Comparison of ENCODE assay signal across 18 cellular contexts in the genomic region with DNA sequence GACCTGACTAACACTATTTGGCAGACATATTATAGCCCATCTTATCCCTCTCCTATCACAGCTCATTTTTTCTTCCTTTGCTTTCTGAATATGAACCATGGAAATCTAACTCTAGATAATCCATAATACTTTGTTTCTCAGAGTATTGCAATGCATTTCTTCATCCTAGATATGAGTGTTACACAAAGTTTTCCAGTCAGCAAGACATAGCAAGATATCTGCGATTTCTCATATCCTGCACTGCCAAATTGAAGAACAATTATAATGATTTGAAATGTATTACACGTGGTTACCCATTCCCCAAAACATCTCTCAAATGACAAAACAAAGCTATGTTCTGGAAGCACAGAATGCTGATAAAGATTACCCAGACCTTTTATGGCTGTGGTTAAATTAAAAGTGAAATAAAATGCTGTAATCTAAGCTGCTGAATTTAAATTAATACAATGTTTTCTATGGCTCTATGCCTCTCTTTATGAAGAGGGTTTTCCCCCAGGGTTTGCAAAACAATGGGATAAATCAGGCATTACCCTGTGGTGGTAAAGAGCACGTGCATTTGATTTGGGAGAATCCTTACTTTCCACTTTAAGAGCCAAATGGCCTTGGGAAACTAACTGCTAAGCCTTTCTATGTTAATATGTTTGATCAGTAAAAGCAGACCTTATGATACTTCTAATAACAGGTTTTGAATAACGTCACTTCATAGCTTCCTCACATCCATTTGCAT.
A peak's percentile ranks its signal among the peaks of the same experiment; 100 is the strongest.
DNase-seq lines count a peak whose midpoint lies in the region; ATAC-seq and TF ChIP-seq lines count a peak whose summit lies in the region.
"Had no signal": no experiment of that assay in that cellular context is flagged by ENCODE, and none has a peak within 500 bp of the region (broad histone marks: within the 10 kb centered on the region; RNA-seq: fewer than 3 reads in every experiment).

No MANE protein-coding gene starts in this region.

- ATAC-seq in Right ventricle myocardium inferior = peak; percentile 16
- ATAC-seq in left ventricle myocardium superior = no peak
- peak; percentile 36; the same call in 1 of the 2 replicates for ATAC-seq in WTC11
- ATAC-seq in activated T-cell treated with anti-CD3 and anti-CD28 coated beads, Interleukin-2, amount 50 U/mL, for 72 hours (replicated peaks in 1 of 2) = no peak
- ATAC-seq: A549 had no signal

- peaks cover 12% of the 10 kb centered on the region for H3K9me3 Mint-ChIP-seq in WTC11
- peaks cover 12 to 15% of the 10 kb centered on the region in 2 donors for H3K9me3 Mint-ChIP-seq in activated T-cell treated with anti-CD3 and anti-CD28 coated beads, Interleukin-2, amount 50 U/mL, for 72 hours

- no peak overlapping the region for H3K4me3 Mint-ChIP-seq in WTC11
- no peak overlapping the region for H3K4me3 Mint-ChIP-seq in activated T-cell treated with anti-CD3 and anti-CD28 coated beads, Interleukin-2, amount 50 U/mL, for 72 hours
- H3K4me3 Mint-ChIP-seq: IgD-negative memory B cell had no signal

- H3K27ac Mint-ChIP-seq in WTC11 = no peak overlapping the region; the same call in 1 of the 2 replicates
- no peak overlapping the region for H3K27ac Mint-ChIP-seq in activated T-cell treated with anti-CD3 and anti-CD28 coated beads, Interleukin-2, amount 50 U/mL, for 72 hours
- H3K27ac Mint-ChIP-seq: IgD-negative memory B cell had no signal

- H3K36me3 ChIP-seq in effector memory CD4-positive, alpha-beta T cell (ENCODE audit: control insufficient read depth, insufficient read depth, low read length) = no peaks in the 10 kb centered on the region
- H3K36me3 ChIP-seq: SJSA1 had no signal

- POLR2A ChIA-PET in WTC11 (lab: Charles Lee) = no interaction called here

- no peaks in the 10 kb centered on the region for H3K27me3 Mint-ChIP-seq in WTC11 (ENCODE audit: low read depth)
- H3K27me3 Mint-ChIP-seq in activated T-cell treated with anti-CD3 and anti-CD28 coated beads, Interleukin-2, amount 50 U/mL, for 72 hours (ENCODE audit: low read depth) = no peaks in the 10 kb centered on the region
- H3K27me3 Mint-ChIP-seq: IgD-negative memory B cell had no signal

- DNase-seq in Right ventricle myocardium inferior (ENCODE audit: missing footprints) (no peak), left ventricle myocardium superior (no peak), WTC11 (ENCODE audit: low spot score) (no peak), fibroblast of the aortic adventitia (ENCODE audit: low read depth) (peak; percentile 83), activated gamma-delta T cell (lab: John Stamatoyannopoulos, UW) (no peak)
- no peak for DNase-seq in activated T-cell treated with anti-CD3 and anti-CD28 coated beads, Interleukin-2, amount 50 U/mL, for 72 hours
- no peak for DNase-seq in effector memory CD4-positive, alpha-beta T cell
- DNase-seq: C1 segment of cervical spinal cord, DND-41, NCI-H1436 treated with DMSO at 0.1 percent for 48 hours, NCI-H2029 treated with DMSO at 0.1 percent for 48 hours, NCI-H2227 treated with DMSO at 0.1 percent for 48 hours, NCI-H524 treated with DMSO at 0.1 percent for 48 hours, PC-9 had no signal

- H3K36me3 Mint-ChIP-seq in WTC11 = no peaks in the 10 kb centered on the region
- no peaks in the 10 kb centered on the region for H3K36me3 Mint-ChIP-seq in activated T-cell treated with anti-CD3 and anti-CD28 coated beads, Interleukin-2, amount 50 U/mL, for 72 hours (ENCODE audit: insufficient read depth in 2 of 2)
- H3K36me3 Mint-ChIP-seq: IgD-negative memory B cell had no signal

- intact Hi-C loops in Right ventricle myocardium inferior (cut with DNase I) (no loop called here), left ventricle myocardium superior (cut with micrococcal nuclease) (no loop called here)

- H3K27ac ChIP-seq in effector memory CD4-positive, alpha-beta T cell (ENCODE audit: insufficient read depth, low read length, poor library complexity, severe bottlenecking) = no peak overlapping the region
- H3K27ac ChIP-seq: A549, HL-60, PC-9, SJSA1 had no signal

- H3K9me3 ChIP-seq in effector memory CD4-positive, alpha-beta T cell (ENCODE audit: control insufficient read depth, low read length) = no peaks in the 10 kb centered on the region
- H3K9me3 ChIP-seq: A549, SJSA1 had no signal

- H3K4me1 Mint-ChIP-seq in WTC11 = peaks cover 11% of the 10 kb centered on the region
- H3K4me1 Mint-ChIP-seq in activated T-cell treated with anti-CD3 and anti-CD28 coated beads, Interleukin-2, amount 50 U/mL, for 72 hours (ENCODE audit: low read depth) = no peaks in the 10 kb centered on the region
- H3K4me1 Mint-ChIP-seq: IgD-negative memory B cell had no signal

- H3K4me1 ChIP-seq in effector memory CD4-positive, alpha-beta T cell (ENCODE audit: control insufficient read depth, insufficient read depth, low read length, poor library complexity, severe bottlenecking) = no peaks in the 10 kb centered on the region
- H3K4me1 ChIP-seq: A549, SJSA1 had no signal

- H3K27me3 ChIP-seq in effector memory CD4-positive, alpha-beta T cell (replicated peaks; ENCODE audit: control insufficient read depth, insufficient read depth, low read length, poor library complexity, severe bottlenecking) = no peaks in the 10 kb centered on the region
- H3K27me3 ChIP-seq: SJSA1 had no signal

- CTCF ChIA-PET in WTC11 (lab: Charles Lee) = no interaction called here

- TF ChIP-seq CTCF in WTC11 (IDR thresholded peaks at IDR 0.05) (no peak), fibroblast of the aortic adventitia (IDR thresholded peaks at IDR 0.05; ENCODE audit: insufficient read depth, low read length) (no peak)

- no peak overlapping the region for H3K4me3 ChIP-seq in fibroblast of the aortic adventitia (ENCODE audit: low read depth, low read length)
- no peak overlapping the region for H3K4me3 ChIP-seq in effector memory CD4-positive, alpha-beta T cell (ENCODE audit: insufficient read depth, low read depth, low read length, poor library complexity, severe bottlenecking)
- H3K4me3 ChIP-seq: A549, PC-9, SJSA1 had no signal

TF ChIP-seq in WTC11, 78 proteins besides CTCF, POLR2A, EP300 and RAD21:
- no peak for TF ChIP-seq KAT7 (CRISPR knock-in tag; IDR thresholded peaks at IDR 0.05; ENCODE audit: borderline replicate concordance)
- no peak for TF ChIP-seq NFE2L1 (CRISPR knock-in tag; IDR thresholded peaks at IDR 0.05)
- TF ChIP-seq, protein P1, sequence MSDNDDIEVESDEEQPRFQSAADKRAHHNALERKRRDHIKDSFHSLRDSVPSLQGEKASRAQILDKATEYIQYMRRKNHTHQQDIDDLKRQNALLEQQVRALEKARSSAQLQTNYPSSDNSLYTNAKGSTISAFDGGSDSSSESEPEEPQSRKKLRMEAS (CRISPR knock-in tag; IDR thresholded peaks at IDR 0.05) = no peak
- no peak for TF ChIP-seq ZNF138 (CRISPR knock-in tag; conservative IDR thresholded peaks at IDR 0.05)
- TF ChIP-seq, protein P2, sequence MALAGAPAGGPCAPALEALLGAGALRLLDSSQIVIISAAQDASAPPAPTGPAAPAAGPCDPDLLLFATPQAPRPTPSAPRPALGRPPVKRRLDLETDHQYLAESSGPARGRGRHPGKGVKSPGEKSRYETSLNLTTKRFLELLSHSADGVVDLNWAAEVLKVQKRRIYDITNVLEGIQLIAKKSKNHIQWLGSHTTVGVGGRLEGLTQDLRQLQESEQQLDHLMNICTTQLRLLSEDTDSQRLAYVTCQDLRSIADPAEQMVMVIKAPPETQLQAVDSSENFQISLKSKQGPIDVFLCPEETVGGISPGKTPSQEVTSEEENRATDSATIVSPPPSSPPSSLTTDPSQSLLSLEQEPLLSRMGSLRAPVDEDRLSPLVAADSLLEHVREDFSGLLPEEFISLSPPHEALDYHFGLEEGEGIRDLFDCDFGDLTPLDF (CRISPR knock-in tag; IDR thresholded peaks at IDR 0.05) = no peak
- no peak for TF ChIP-seq FOXJ3 (CRISPR knock-in tag; IDR thresholded peaks at IDR 0.05; ENCODE audit: borderline replicate concordance)
- TF ChIP-seq RELA (CRISPR knock-in tag; IDR thresholded peaks at IDR 0.05; ENCODE audit: borderline replicate concordance) = no peak
- TF ChIP-seq ZNF396 (CRISPR knock-in tag; IDR thresholded peaks at IDR 0.05; ENCODE audit: borderline replicate concordance) = no peak
- TF ChIP-seq JUN (CRISPR knock-in tag; IDR thresholded peaks at IDR 0.05) = no peak
- no peak for TF ChIP-seq SOX15 (CRISPR knock-in tag; IDR thresholded peaks at IDR 0.05)
- no peak for TF ChIP-seq MYBL2 (CRISPR knock-in tag; IDR thresholded peaks at IDR 0.05)
- TF ChIP-seq ZNF121 (CRISPR knock-in tag; IDR thresholded peaks at IDR 0.05) = no peak
- no peak for TF ChIP-seq ETV6 (CRISPR knock-in tag; IDR thresholded peaks at IDR 0.05)
- no peak for TF ChIP-seq SP1 (CRISPR knock-in tag; conservative IDR thresholded peaks at IDR 0.05)
- TF ChIP-seq ZNF232 (CRISPR knock-in tag; IDR thresholded peaks at IDR 0.05) = no peak

Comparison
In these comparisons a context has a peak if more than half of its experiments do, and no peak if none do; other contexts are left out.
1. ATAC-seq: peak in Right ventricle myocardium inferior (single experiment) and WTC11 (single experiment); none in left ventricle myocardium superior (single experiment) and activated T-cell treated with anti-CD3 and anti-CD28 coated beads, Interleukin-2, amount 50 U/mL, for 72 hours (0 of 2).